In genomic region chr6:34248198-34248726, GRCh38 we compare ENCODE assay signal across 8 cellular contexts. TPM values are rescaled to one million over a fixed set of nuclear protein-coding genes. Genes with fewer than 3 reads are reported as not detected.
DNase-seq lines count a peak whose midpoint lies in the region; ATAC-seq and TF ChIP-seq lines count a peak whose summit lies in the region.

No MANE protein-coding gene starts in this region.

- H3K9me2 ChIP-seq in HCT116 (ENCODE audit: insufficient read depth) (no peaks in the 10 kb centered on the region), OCI-LY1 (ENCODE audit: low read depth, low read length) (no peaks in the 10 kb centered on the region)

- H4K20me1 ChIP-seq in HCT116 (ENCODE audit: insufficient read depth) (0 out of 2 replicates have a peak, but pooled peaks cover 4% of the 10 kb centered on the region), OCI-LY1 (ENCODE audit: insufficient read depth, low read length) (no peaks in the 10 kb centered on the region)

- CTCF ChIA-PET in HCT116 (lab: Charles Lee), result interaction anchor here (1.0 to 4.9 kb wide), 5 partner anchors 53 to 892 kb away, joined by 3 to 69 read pairs (median 7); no protein-coding TSS in a partner anchor

- H3K27ac Mint-ChIP-seq in activated naive CD8-positive, alpha-beta T cell treated with anti-CD3 and anti-CD28 coated beads for 36 hours, result peak overlapping the region; percentile 89

- peak overlapping the region; percentile 80 to 87 for H3K4me3 ChIP-seq in HCT116 (replicated peaks in 1 of 2; ENCODE audit: low read depth in 1 of 2, low read length in 2 of 2)
- peak overlapping the region; percentile 81 for H3K4me3 ChIP-seq in OCI-LY1 (ENCODE audit: low read depth, low read length, poor library complexity, severe bottlenecking)

- ATAC-seq in HCT116, result peak; percentile 10

- no peak for TF ChIP-seq RAD21 in HCT116 (IDR thresholded peaks at IDR 0.05; ENCODE audit: low read depth)

- intact Hi-C loops in HCT116 (cut with micrococcal nuclease) (loop anchor here (2.0 kb wide), 1 partner anchor 145 kb away; the partner anchor contains the start of gene NUDT3), cardiac septum (cut with DNase I) (loop anchor here (2.0 to 5.0 kb wide), 2 partner anchors 51 to 167 kb away; no protein-coding TSS in a partner anchor)

- RAD21 ChIA-PET in HCT116 (lab: Charles Lee; ENCODE audit: low non-redundant PET in 1 of 2, low total read pairs in 2 of 2, uncharacterized antibody in 2 of 2, unreplicated experiment in 2 of 2), result interaction anchor here (0.6 to 1.9 kb wide), 3 partner anchors 52 to 167 kb away, joined by 3 to 7 read pairs (median 5); no protein-coding TSS in a partner anchor

- H3K27me3 Mint-ChIP-seq in activated naive CD8-positive, alpha-beta T cell treated with anti-CD3 and anti-CD28 coated beads for 36 hours, result no peaks in the 10 kb centered on the region

- H3K79me2 ChIP-seq in HCT116 (ENCODE audit: insufficient read depth, low read length) (peaks cover 11% of the 10 kb centered on the region; the same call in 1 of the 2 replicates), OCI-LY1 (ENCODE audit: insufficient read depth, low read length) (no peaks in the 10 kb centered on the region)

- H3K27me3 ChIP-seq in HCT116 (ENCODE audit: insufficient read depth, low read length) (no peaks in the 10 kb centered on the region), OCI-LY1 (ENCODE audit: insufficient read depth, low read length) (no peaks in the 10 kb centered on the region)

- DNase-seq in NCI-H1105 treated with DMSO at 0.1 percent for 48 hours (lab: John Stamatoyannopoulos, UW) (peak; percentile 10), NCI-H1105 (lab: John Stamatoyannopoulos, UW) (no peak), HCT116 (ENCODE audit: low read depth, low spot score) (no peak), cardiac septum (ENCODE audit: low spot score) (peak; percentile 84), pons (ENCODE audit: low spot score) (peak; percentile 65), GDM1 (lab: John Stamatoyannopoulos, UW) (no peak)
- DNase-seq in activated naive CD8-positive, alpha-beta T cell treated with anti-CD3 and anti-CD28 coated beads for 36 hours, result peak; percentile 49

- peak overlapping the region; percentile 81 for H3K9ac ChIP-seq in HCT116 (ENCODE audit: low read length)
- peak overlapping the region; percentile 78 for H3K9ac ChIP-seq in OCI-LY1 (ENCODE audit: low read length)

- no peaks in the 10 kb centered on the region for H3K9me3 Mint-ChIP-seq in activated naive CD8-positive, alpha-beta T cell treated with anti-CD3 and anti-CD28 coated beads for 36 hours

- H3K27ac ChIP-seq in HCT116 (ENCODE audit: low read depth, low read length) (peak overlapping the region; percentile 95), OCI-LY1 (ENCODE audit: low read depth, low read length, poor library complexity, severe bottlenecking) (peak overlapping the region; percentile 69)

- H3K4me3 Mint-ChIP-seq in activated naive CD8-positive, alpha-beta T cell treated with anti-CD3 and anti-CD28 coated beads for 36 hours, result peak overlapping the region; percentile 95

- H3K9me3 ChIP-seq in HCT116 (ENCODE audit: control insufficient read depth in 1 of 2, insufficient read depth in 1 of 2, low read depth in 1 of 2, low read length in 2 of 2) (no peaks in the 10 kb centered on the region), OCI-LY1 (ENCODE audit: low read length) (no peaks in the 10 kb centered on the region)

- TF ChIP-seq CTCF in HCT116 (IDR thresholded peaks at IDR 0.05 in 2 of 3, conservative IDR thresholded peaks at IDR 0.05 in 1 of 3; ENCODE audit: borderline replicate concordance in 1 of 3, insufficient read depth in 1 of 3, low read depth in 2 of 3, low read length in 2 of 3), result no peak
- TF ChIP-seq CTCF in OCI-LY1 (IDR thresholded peaks at IDR 0.05; ENCODE audit: low read length), result no peak

- peaks cover 46% of the 10 kb centered on the region for H3K4me1 Mint-ChIP-seq in activated naive CD8-positive, alpha-beta T cell treated with anti-CD3 and anti-CD28 coated beads for 36 hours

- peaks cover 0 to 9% of the 10 kb centered on the region in 2 experiments; a peak in 1 of 4 replicates for H3K36me3 ChIP-seq in HCT116 (ENCODE audit: control insufficient read depth in 1 of 2, insufficient read depth in 2 of 2, low read length in 2 of 2)
- H3K36me3 ChIP-seq in OCI-LY1 (ENCODE audit: insufficient read depth, low read length), result peaks cover 16% of the 10 kb centered on the region

- TF ChIP-seq POLR2A in HCT116 (IDR thresholded peaks at IDR 0.05; ENCODE audit: borderline replicate concordance, extremely low read depth, insufficient read depth, insufficient read length), result no peak

- peaks cover 12% of the 10 kb centered on the region for H3K36me3 Mint-ChIP-seq in activated naive CD8-positive, alpha-beta T cell treated with anti-CD3 and anti-CD28 coated beads for 36 hours

- H3K4me2 ChIP-seq in HCT116 (ENCODE audit: low read length) (peak overlapping the region; percentile 100), OCI-LY1 (ENCODE audit: low read length) (peak overlapping the region; percentile 98)

- H3K4me1 ChIP-seq in HCT116 (ENCODE audit: control insufficient read depth in 1 of 2, insufficient read depth in 2 of 2, low read length in 2 of 2) (peaks cover 32 to 66% of the 10 kb centered on the region in 2 experiments), OCI-LY1 (ENCODE audit: insufficient read depth, low read length, severe bottlenecking) (peaks cover 16% of the 10 kb centered on the region)

- no peak overlapping the region for H2AFZ ChIP-seq in HCT116 (ENCODE audit: low read depth, low read length, poor library complexity, severe bottlenecking)
- H2AFZ ChIP-seq in OCI-LY1 (ENCODE audit: low read length), result no peak overlapping the region

- POLR2A ChIA-PET in HCT116 (lab: Charles Lee), result interaction anchor here (1.0 to 4.9 kb wide), 9 partner anchors 8 to 212 kb away, joined by 3 to 38 read pairs (median 8); partner anchors contain the start of gene HMGA1

- H3F3A ChIP-seq in OCI-LY1 (ENCODE audit: insufficient read depth, low read length), result peaks cover 7% of the 10 kb centered on the region; the same call in 1 of the 2 replicates

- TSS peak; percentile 67 for BruUV-seq in HCT116 (replicated peaks; lab: Mats Ljungman, UMichigan)

TF ChIP-seq in HCT116, 20 proteins besides CTCF, POLR2A, EP300 and RAD21:
- 0 out of 2 replicates have a peak, but pooled peaks have one; percentile 27 for TF ChIP-seq POLR2AphosphoS5 (IDR thresholded peaks at IDR 0.05; ENCODE audit: low read depth, low read length)
- no peak for TF ChIP-seq EZH2 (IDR thresholded peaks at IDR 0.05)
- no peak for TF ChIP-seq EGR1 (IDR thresholded peaks at IDR 0.05; ENCODE audit: low read depth)
- TF ChIP-seq ATF3 (IDR thresholded peaks at IDR 0.05), result no peak
- TF ChIP-seq CEBPB (IDR thresholded peaks at IDR 0.05; ENCODE audit: low read depth), result no peak
- TF ChIP-seq SRF (IDR thresholded peaks at IDR 0.05; ENCODE audit: low read depth), result no peak
- no peak for TF ChIP-seq SP1 (IDR thresholded peaks at IDR 0.05; ENCODE audit: low read depth)
- no peak for TF ChIP-seq TCF7L2 (IDR thresholded peaks at IDR 0.05; ENCODE audit: borderline replicate concordance, extremely low read depth, insufficient read depth, insufficient read length)
TF ChIP-seq in HCT116: peak in this region for 1.

RNA-seq across cellular contexts. Expression of gene SMIM29, which starts 0.5 kb away (rescaled TPM):
- 25.1 TPM for total RNA-seq in HCT116 (2021; ENCODE audit: unreplicated experiment)
- polyA plus RNA-seq in HCT116 (2012), result 31.5 and 35.5 TPM in 2 replicates
- total RNA-seq in activated naive CD8-positive, alpha-beta T cell treated with anti-CD3 and anti-CD28 coated beads for 36 hours, result 10 to 100 TPM; 13.1 to 14.2 TPM
- 27.1 TPM for total RNA-seq in cardiac septum

RNA-seq across cellular contexts. Expression of gene HMGA1, which starts 11.6 kb away (rescaled TPM):
- total RNA-seq in HCT116 (2021; ENCODE audit: unreplicated experiment) (2,459 TPM), cardiac septum (36.4 TPM)
- polyA plus RNA-seq in HCT116 (2012), result 2,754 and 2,816 TPM in 2 replicates
- 100 to 1,000 TPM; 803 to 814 TPM for total RNA-seq in activated naive CD8-positive, alpha-beta T cell treated with anti-CD3 and anti-CD28 coated beads for 36 hours

Comparison
In these comparisons a context has a peak if more than half of its experiments do, and no peak if none do; other contexts are left out.
1. DNase-seq: peak in NCI-H1105 treated with DMSO at 0.1 percent for 48 hours (single experiment), activated naive CD8-positive, alpha-beta T cell treated with anti-CD3 and anti-CD28 coated beads for 36 hours (single experiment), cardiac septum (single experiment) and pons (single experiment); none in NCI-H1105 (single experiment), HCT116 (single experiment) and GDM1 (single experiment).
2. RNA of gene HMGA1, which starts 11.6 kb away (total RNA-seq): 2,459 TPM in HCT116 (single experiment) and 803 to 814 TPM in activated naive CD8-positive, alpha-beta T cell treated with anti-CD3 and anti-CD28 coated beads for 36 hours; 36.4 TPM in cardiac septum (single experiment); every median in the first group is over 10 times any median in the second.